In genomic region chr7:122303971-122304603, GRCh38 we compare ENCODE assay signal across 12 cellular contexts. TPM values are rescaled to one million over a fixed set of nuclear protein-coding genes. Genes with fewer than 3 reads are reported as not detected.
A peak's percentile ranks its signal among the peaks of the same experiment; 100 is the strongest.
DNase-seq lines count a peak whose midpoint lies in the region; ATAC-seq and TF ChIP-seq lines count a peak whose summit lies in the region.
"Had no signal": no experiment of that assay in that cellular context is flagged by ENCODE, and none has a peak within 500 bp of the region (broad histone marks: within the 10 kb centered on the region; RNA-seq: fewer than 3 reads in every experiment).

No MANE protein-coding gene starts in this region.

- DNase-seq in D341Med (ENCODE audit: low spot score) (peak; percentile 57), endodermal cell (peak; percentile 84), neuronal stem cell (ENCODE audit: low spot score) (no peak), immature natural killer cell (no peak)
- no peak for DNase-seq in central memory CD4-positive, alpha-beta T cell
- DNase-seq: heart right ventricle, NCI-H2107 had no signal

- H3K4me3 Mint-ChIP-seq in endodermal cell (peak overlapping the region; percentile 62), immature natural killer cell (no peak overlapping the region)

- no peak overlapping the region for H2BK120ac ChIP-seq in neuronal stem cell (ENCODE audit: low read depth, low read length)

- H4K8ac ChIP-seq in neuronal stem cell (ENCODE audit: low read depth, low read length) = no peak overlapping the region

- no peak overlapping the region for H4K91ac ChIP-seq in neuronal stem cell (ENCODE audit: low read depth, low read length, poor library complexity)

- peaks cover 3% of the 10 kb centered on the region for H3K79me1 ChIP-seq in neuronal stem cell (ENCODE audit: low read depth, low read length)

- H3K9me3 Mint-ChIP-seq in endodermal cell = no peaks in the 10 kb centered on the region
- H3K9me3 Mint-ChIP-seq in immature natural killer cell = peaks cover 6 to 33% (median 26%) of the 10 kb centered on the region in 6 donors

- peak overlapping the region; percentile 74 for H3K4me2 ChIP-seq in neuronal stem cell (ENCODE audit: insufficient read depth, low read length, poor library complexity, severe bottlenecking)

- peak overlapping the region; percentile 58 for H3K23ac ChIP-seq in neuronal stem cell (ENCODE audit: low read depth, low read length, poor library complexity)

- no peak overlapping the region for H3K27ac Mint-ChIP-seq in endodermal cell
- no peak overlapping the region for H3K27ac Mint-ChIP-seq in immature natural killer cell

- ATAC-seq in HG02885 (IDR thresholded peaks at IDR 0.05; ENCODE audit: poor library complexity, unreplicated experiment) = no peak

- no peak overlapping the region for H2BK12ac ChIP-seq in neuronal stem cell (ENCODE audit: low read length)

- peaks cover 47% of the 10 kb centered on the region for H3K4me1 ChIP-seq in HUES48 (ENCODE audit: control insufficient read depth, insufficient read depth, low read length)
- H3K4me1 ChIP-seq in endodermal cell (ENCODE audit: control insufficient read depth, insufficient read depth, low read length) = no peaks in the 10 kb centered on the region
- H3K4me1 ChIP-seq in neuronal stem cell (ENCODE audit: control insufficient read depth in 2 of 2, insufficient read depth in 1 of 2, low read depth in 1 of 2, low read length in 2 of 2) = peaks cover 4 to 23% of the 10 kb centered on the region in 2 donors
- H3K4me1 ChIP-seq: parathyroid adenoma had no signal

- H2BK15ac ChIP-seq in neuronal stem cell (ENCODE audit: low read length) = peak overlapping the region; percentile 40

- H3K36me3 ChIP-seq in HUES48 (ENCODE audit: control insufficient read depth, insufficient read depth, low read length) = no peaks in the 10 kb centered on the region
- no peaks in the 10 kb centered on the region for H3K36me3 ChIP-seq in endodermal cell (ENCODE audit: control insufficient read depth, insufficient read depth, low read length)
- peaks cover 0 to 12% of the 10 kb centered on the region in 2 donors for H3K36me3 ChIP-seq in neuronal stem cell (replicated peaks in 1 of 2; ENCODE audit: control insufficient read depth in 2 of 2, insufficient read depth in 2 of 2, low read length in 2 of 2)
- H3K36me3 ChIP-seq: heart right ventricle had no signal

- H3K4ac ChIP-seq in neuronal stem cell (ENCODE audit: low read length) = peak overlapping the region; percentile 70

- peaks cover 43% of the 10 kb centered on the region for H3K4me1 Mint-ChIP-seq in endodermal cell
- no peaks in the 10 kb centered on the region for H3K4me1 Mint-ChIP-seq in immature natural killer cell

- peak overlapping the region; percentile 86 for H2AFZ ChIP-seq in neuronal stem cell (ENCODE audit: low read length)
- H2AFZ ChIP-seq: parathyroid adenoma had no signal

- H3K4me3 ChIP-seq in HUES48 (ENCODE audit: low read depth, low read length) (peak overlapping the region; percentile 83), endodermal cell (ENCODE audit: low read length) (peak overlapping the region; percentile 71), neuronal stem cell (ENCODE audit: low read length in 2 of 2) (peak overlapping the region in 1 of 2 donors; percentile 96)

- H3K18ac ChIP-seq in neuronal stem cell (ENCODE audit: low read length) = peak overlapping the region; percentile 68

- H3K9me3 ChIP-seq in HUES48 (ENCODE audit: control insufficient read depth, insufficient read depth, low read length) (no peaks in the 10 kb centered on the region), endodermal cell (ENCODE audit: control insufficient read depth, low read length) (no peaks in the 10 kb centered on the region), neuronal stem cell (replicated peaks in 1 of 2; ENCODE audit: control insufficient read depth in 2 of 2, insufficient read depth in 1 of 2, low read depth in 1 of 2, low read length in 2 of 2) (peaks cover 0 to 9% of the 10 kb centered on the region in 2 donors)
- H3K9me3 ChIP-seq: heart right ventricle had no signal

- peak overlapping the region; percentile 88 for H2BK5ac ChIP-seq in neuronal stem cell (ENCODE audit: low read length)

- H3K27me3 Mint-ChIP-seq in endodermal cell (ENCODE audit: insufficient read depth) (peaks cover 100% of the 10 kb centered on the region), immature natural killer cell (ENCODE audit: low read depth in 3 of 3) (peaks cover 19 to 31% (median 29%) of the 10 kb centered on the region in 3 donors)

- H3K14ac ChIP-seq in neuronal stem cell (ENCODE audit: low read length) = peak overlapping the region; percentile 99

- TF ChIP-seq CTCF in endodermal cell (conservative IDR thresholded peaks at IDR 0.05) = no peak

- no peak overlapping the region for H3K9ac ChIP-seq in HUES48 (ENCODE audit: low read depth, low read length)
- no peak overlapping the region for H3K9ac ChIP-seq in endodermal cell (ENCODE audit: extremely low read depth, low read length, poor library complexity, severe bottlenecking)
- H3K9ac ChIP-seq in neuronal stem cell (ENCODE audit: low read depth, low read length, poor library complexity) = peak overlapping the region; percentile 100
- H3K9ac ChIP-seq: parathyroid adenoma had no signal

- H3K36me3 Mint-ChIP-seq in endodermal cell (ENCODE audit: low read depth) (no peaks in the 10 kb centered on the region), immature natural killer cell (peaks cover 0 to 6% (median 3%) of the 10 kb centered on the region in 3 donors)

- 1 to 2% methylated on average over 7 to 46 of the region's 46 CpGs for WGBS in endodermal cell (ENCODE audit: insufficient coverage in 1 of 2, insufficient read length in 1 of 2), 2 experiments
- WGBS in neuronal stem cell (ENCODE audit: extremely low coverage in 2 of 2, insufficient read length in 2 of 2, insufficient replicate concordance in 1 of 2), 2 donors = no CpG with 5 or more reads among the region's 46 CpGs

- H3K27me3 ChIP-seq in HUES48 (ENCODE audit: control insufficient read depth, insufficient read depth, low read length) = peaks cover 100% of the 10 kb centered on the region
- H3K27me3 ChIP-seq in endodermal cell (ENCODE audit: control insufficient read depth, insufficient read depth, low read length, poor library complexity, severe bottlenecking) = peaks cover 100% of the 10 kb centered on the region
- peaks cover 0 to 100% (median 0%) of the 10 kb centered on the region in 3 experiments for H3K27me3 ChIP-seq in neuronal stem cell (ENCODE audit: control insufficient read depth in 3 of 3, insufficient read depth in 3 of 3, low read depth in 1 of 3, low read length in 3 of 3)

- peak overlapping the region; percentile 72 for H2AK5ac ChIP-seq in neuronal stem cell (ENCODE audit: low read depth, low read length)

- no peak overlapping the region for H3K27ac ChIP-seq in HUES48 (ENCODE audit: low read depth, low read length)
- H3K27ac ChIP-seq in endodermal cell (ENCODE audit: low read depth, low read length) = no peak overlapping the region
- peak overlapping the region; percentile 94 for H3K27ac ChIP-seq in neuronal stem cell (replicated peaks; ENCODE audit: low read length)
- H3K27ac ChIP-seq: heart right ventricle, HL-60, parathyroid adenoma had no signal

RNA-seq across cellular contexts. Expression of gene FEZF1, which starts 0.5 kb away (rescaled TPM):
- total RNA-seq in endodermal cell = under 1 TPM in 1 of 2 donors, not detected in 1; 0.22 TPM
- polyA plus RNA-seq in endodermal cell (2013, experiment 1 of 2) = 3.4 TPM
- 1.8 TPM for polyA plus RNA-seq in endodermal cell (2013, experiment 2 of 2)
- 186 TPM for polyA plus RNA-seq in neuronal stem cell (2013, experiment 1 of 2)
- 185 TPM for polyA plus RNA-seq in neuronal stem cell (2013, experiment 2 of 2)
- not detected for polyA plus RNA-seq in immature natural killer cell
- total RNA-seq: cerebellum, heart right ventricle had no signal
- polyA plus RNA-seq: heart right ventricle had no signal

Comparison
In these comparisons a context has a peak if more than half of its experiments do, and no peak if none do; other contexts are left out.
1. DNase-seq: peak in D341Med (single experiment) and endodermal cell (single experiment); none in neuronal stem cell (single experiment), immature natural killer cell (0 of 3) and central memory CD4-positive, alpha-beta T cell (single experiment).